ENCODE assay signal across 12 cellular contexts in genomic region chr14:99576304-99576703, GRCh38. TPM values are rescaled to one million over a fixed set of nuclear protein-coding genes. Genes with fewer than 3 reads are reported as not detected.
DNase-seq lines count a peak whose midpoint lies in the region; ATAC-seq and TF ChIP-seq lines count a peak whose summit lies in the region.
"Had no signal": no experiment of that assay in that cellular context is flagged by ENCODE, and none has a peak within 500 bp of the region (broad histone marks: within the 10 kb centered on the region; RNA-seq: fewer than 3 reads in every experiment).

No MANE protein-coding gene starts in this region.

- no peak overlapping the region for H3K23ac ChIP-seq in IMR-90 (ENCODE audit: low read depth, low read length)

- H3K4me1 Mint-ChIP-seq in CD8-positive, alpha-beta memory T cell: peaks cover 0 to 26% (median 8%) of the 10 kb centered on the region in 3 donors

- no peaks in the 10 kb centered on the region for H3K27me3 ChIP-seq in IMR-90 (ENCODE audit: control insufficient read depth, insufficient read depth, low read length)
- no peaks in the 10 kb centered on the region for H3K27me3 ChIP-seq in lower lobe of right lung (ENCODE audit: low read depth)
- no peaks in the 10 kb centered on the region for H3K27me3 ChIP-seq in stomach
- H3K27me3 ChIP-seq in CD8-positive, alpha-beta memory T cell (ENCODE audit: insufficient read depth, low read length, poor library complexity, severe bottlenecking): no peaks in the 10 kb centered on the region

- H2AK9ac ChIP-seq in IMR-90 (replicated peaks; ENCODE audit: low read depth, low read length, poor library complexity): peak overlapping the region; percentile 87

- no peaks in the 10 kb centered on the region for H3K9me3 ChIP-seq in IMR-90 (ENCODE audit: control insufficient read depth, insufficient read depth, low read length)
- H3K9me3 ChIP-seq in lower lobe of right lung: no peaks in the 10 kb centered on the region
- no peaks in the 10 kb centered on the region for H3K9me3 ChIP-seq in stomach
- no peaks in the 10 kb centered on the region for H3K9me3 ChIP-seq in CD8-positive, alpha-beta memory T cell (ENCODE audit: low read length)
- H3K9me3 ChIP-seq: mucosa of descending colon had no signal

- no peak overlapping the region for H3K18ac ChIP-seq in IMR-90 (ENCODE audit: low read depth, low read length)

- H3K56ac ChIP-seq in IMR-90 (ENCODE audit: extremely low read depth, insufficient read depth, low read length): no peak overlapping the region

- POLR2A ChIA-PET in IMR-90 (lab: Charles Lee; ENCODE audit: unreplicated experiment): no interaction called here
- POLR2A ChIA-PET in CD8-positive, alpha-beta memory T cell (lab: Charles Lee): no interaction called here

- intact Hi-C loops in IMR-90 (cut with micrococcal nuclease): no loop called here
- intact Hi-C loops in lower lobe of right lung (cut with DNase I): no loop called here
- intact Hi-C loops in stomach (cut with DNase I; ENCODE audit: low total_unique reads): no loop called here

- 0 out of 2 replicates have a peak overlapping the region, but pooled peaks have one; percentile 16 for H4K5ac ChIP-seq in IMR-90 (ENCODE audit: low read depth, low read length)

- H3K9me1 ChIP-seq in IMR-90 (ENCODE audit: insufficient read depth, low read length): peaks cover 50% of the 10 kb centered on the region

- peak overlapping the region in 1 of 8 donors; percentile 43 for H3K27ac Mint-ChIP-seq in CD8-positive, alpha-beta memory T cell

- H3K27me3 Mint-ChIP-seq in CD8-positive, alpha-beta memory T cell: peaks cover 0 to 4% of the 10 kb centered on the region in 2 donors

- H3K79me1 ChIP-seq in IMR-90 (ENCODE audit: low read depth in 1 of 2, low read length in 2 of 2): peaks cover 43 to 100% of the 10 kb centered on the region in 2 experiments

- H2AFZ ChIP-seq in IMR-90 (replicated peaks; ENCODE audit: low read length, poor library complexity): peak overlapping the region; percentile 0

- peak overlapping the region; percentile 96 for H2AK5ac ChIP-seq in IMR-90 (ENCODE audit: low read depth, low read length)

- peak overlapping the region; percentile 76 for H2BK20ac ChIP-seq in IMR-90 (ENCODE audit: low read depth, low read length)

- peak overlapping the region; percentile 96 for H3K4ac ChIP-seq in IMR-90 (ENCODE audit: low read depth, low read length)

- peaks cover 0 to 1% (median 0%) of the 10 kb centered on the region in 3 donors for H3K36me3 Mint-ChIP-seq in CD8-positive, alpha-beta memory T cell

- no peak overlapping the region for H3K4me2 ChIP-seq in IMR-90 (ENCODE audit: low read depth, low read length)

- H3K4me1 ChIP-seq in IMR-90 (ENCODE audit: control insufficient read depth, insufficient read depth, low read length): peaks cover 78% of the 10 kb centered on the region
- peaks cover 84% of the 10 kb centered on the region for H3K4me1 ChIP-seq in lower lobe of right lung
- H3K4me1 ChIP-seq in stomach: peaks cover 98 to 100% (median 98%) of the 10 kb centered on the region in 4 donors
- H3K4me1 ChIP-seq in CD8-positive, alpha-beta memory T cell (ENCODE audit: insufficient read depth, low read length): no peaks in the 10 kb centered on the region

- H3K36me3 ChIP-seq in IMR-90 (ENCODE audit: control insufficient read depth, insufficient read depth, low read length) (no peaks in the 10 kb centered on the region), lower lobe of right lung (no peaks in the 10 kb centered on the region), stomach (no peaks in the 10 kb centered on the region)
- H3K36me3 ChIP-seq in CD8-positive, alpha-beta memory T cell (ENCODE audit: insufficient read depth, low read length): no peaks in the 10 kb centered on the region

- H3K4me3 ChIP-seq in IMR-90 (ENCODE audit: insufficient read depth, low read depth, low read length): no peak overlapping the region
- no peak overlapping the region for H3K4me3 ChIP-seq in lower lobe of right lung
- H3K4me3 ChIP-seq in stomach: no peak overlapping the region
- no peak overlapping the region for H3K4me3 ChIP-seq in CD8-positive, alpha-beta memory T cell (ENCODE audit: low read length)
- H3K4me3 ChIP-seq: mucosa of descending colon had no signal

- no peak overlapping the region; the same call in 1 of the 2 replicates for H3K27ac ChIP-seq in IMR-90 (ENCODE audit: insufficient read depth, low read length)
- peak overlapping the region; percentile 78 for H3K27ac ChIP-seq in lower lobe of right lung
- H3K27ac ChIP-seq in stomach: peak overlapping the region; percentile 16 to 91 (median 83)
- no peak overlapping the region for H3K27ac ChIP-seq in CD8-positive, alpha-beta memory T cell (ENCODE audit: low read depth, low read length)

- H3K14ac ChIP-seq in IMR-90 (replicated peaks; ENCODE audit: low read depth, low read length): peak overlapping the region; percentile 36; the same call in 1 of the 2 replicates

- dilution Hi-C loops in IMR-90 (cut with HindIII; ENCODE audit: low sequenced_read_pairs, unreplicated experiment): no loop called here

- TF ChIP-seq CTCF in IMR-90 (conservative IDR thresholded peaks at IDR 0.05; ENCODE audit: low read depth, low read length) (no peak), lower lobe of right lung (IDR thresholded peaks at IDR 0.05) (no peak), stomach (IDR thresholded peaks at IDR 0.05) (no peak)

- peak overlapping the region; percentile 38 to 54; a peak in 2 of 4 replicates for H4K8ac ChIP-seq in IMR-90 (ENCODE audit: low read depth in 2 of 2, low read length in 2 of 2)

- H2BK120ac ChIP-seq in IMR-90 (ENCODE audit: low read depth, low read length): peak overlapping the region; percentile 97

- peaks cover 29% of the 10 kb centered on the region for H4K20me1 ChIP-seq in IMR-90 (ENCODE audit: insufficient read depth, low read length)

- CTCF ChIA-PET in IMR-90 (lab: Yijun Ruan, JAX): interaction anchor here (1.4 to 1.6 kb wide), 2 partner anchors 28 to 47 kb away, joined by 3 read pairs; partner anchors contain the start of gene CCDC85C
- CTCF ChIA-PET in CD8-positive, alpha-beta memory T cell (lab: Charles Lee): interaction anchor here (1.1 kb wide), 1 partner anchor 52 kb away, joined by 4 read pairs; no protein-coding TSS in a partner anchor

- DNase-seq in IMR-90 (no peak), astrocyte of the hippocampus (ENCODE audit: low read depth, low spot score) (peak; percentile 51), lower lobe of right lung (no peak), stomach (no peak), NOMO-1 (lab: John Stamatoyannopoulos, UW; ENCODE audit: unreplicated experiment in 2 of 2) (no peak), Ammon's horn (ENCODE audit: low spot score) (no peak)
- DNase-seq in CD8-positive, alpha-beta memory T cell: no peak
- DNase-seq: activated naive CD4-positive, alpha-beta T cell treated with Interleukin-2 at 50 U/mL for 16 hours; mucosa of descending colon; NCI-H1417 treated with DMSO at 0.1 percent for 48 hours; SIG-M5 had no signal

- no peak for TF ChIP-seq POLR2A in IMR-90 (IDR thresholded peaks at IDR 0.05; ENCODE audit: low read depth, low read length)
- TF ChIP-seq POLR2A in stomach (IDR thresholded peaks at IDR 0.05): no peak

- no peak overlapping the region for H3K9ac ChIP-seq in IMR-90 (ENCODE audit: low read depth, low read length)

- no peak for ATAC-seq in IMR-90 (ENCODE audit: low read depth)
- no peak for ATAC-seq in lower lobe of right lung
- ATAC-seq in GM18517 (IDR thresholded peaks at IDR 0.05; ENCODE audit: unreplicated experiment): no peak
- ATAC-seq: mucosa of descending colon had no signal

- no peaks in the 10 kb centered on the region for H3K9me3 Mint-ChIP-seq in CD8-positive, alpha-beta memory T cell

- H4K91ac ChIP-seq in IMR-90 (ENCODE audit: insufficient read depth, low read depth, low read length): peak overlapping the region; percentile 92

- H2BK15ac ChIP-seq in IMR-90 (ENCODE audit: low read depth, low read length): peak overlapping the region; percentile 35; the same call in 2 of the 3 replicates

- in situ Hi-C loops in IMR-90 (cut with MboI; ENCODE audit: low sequenced_read_pairs): no loop called here

- H3K4me3 Mint-ChIP-seq in CD8-positive, alpha-beta memory T cell: no peak overlapping the region

- TF ChIP-seq RAD21 in IMR-90 (IDR thresholded peaks at IDR 0.05; ENCODE audit: low read length): no peak

- no TSS peak for BruUV-seq in IMR-90 (replicated peaks; lab: Mats Ljungman, UMichigan)

- 83% methylated on average over 1 of the region's 5 CpGs; no CpG with 5 or more reads in 1 of the 2 experiments for WGBS in IMR-90 (ENCODE audit: extremely low coverage in 2 of 2, insufficient read length in 1 of 2), 2 experiments
- WGBS in stomach, 5 donors: 25 to 65% (median 59%) methylated on average over 3 to 5 of the region's 5 CpGs

- no peak for TF ChIP-seq EP300 in stomach (IDR thresholded peaks at IDR 0.05)

- peak overlapping the region; percentile 67 for H2BK5ac ChIP-seq in IMR-90 (ENCODE audit: low read depth, low read length, poor library complexity, severe bottlenecking)

TF ChIP-seq in IMR-90, 13 proteins besides CTCF, POLR2A, EP300 and RAD21:
- TF ChIP-seq MAZ (IDR thresholded peaks at IDR 0.05; ENCODE audit: borderline replicate concordance, low read depth, low read length): no peak; the same call in 1 of the 2 replicates

RNA-seq across cellular contexts. Expression of gene CCDC85C, which starts 27.7 kb away (rescaled TPM):
- total RNA-seq in IMR-90 (2012; rRNA removed) (13.9 and 16.0 TPM in 2 replicates), lower lobe of right lung (15.3 TPM), stomach (10 to 100 TPM; 10.5 to 28.6 (median 14.5) TPM)
- polyA plus RNA-seq in IMR-90 (2012; rRNA removed) (19.0 and 22.2 TPM in 2 replicates), stomach (10 to 100 TPM; 11.4 to 20.1 (median 17.3) TPM)
- 10.9 and 15.5 TPM in 2 replicates for polyA plus RNA-seq in IMR-90 (2012; cell fraction: cytosol; rRNA removed)
- 11.3 and 20.4 TPM in 2 replicates for polyA plus RNA-seq in IMR-90 (2012; cell fraction: nucleus; rRNA removed; ENCODE audit: low replicate concordance)
- total RNA-seq in CD8-positive, alpha-beta memory T cell: 1 to 10 TPM; 4.2 to 5.3 TPM
- polyA plus RNA-seq in CD8-positive, alpha-beta memory T cell: 1.2 TPM

Comparison
In these comparisons a context has a peak if more than half of its experiments do, and no peak if none do; other contexts are left out.
1. H3K27ac ChIP-seq: peak in lower lobe of right lung (single experiment) and stomach (5 of 5); none in IMR-90 (single experiment) and CD8-positive, alpha-beta memory T cell (single experiment).